ENCODE assay signal across 1 cellular context in the genomic region with DNA sequence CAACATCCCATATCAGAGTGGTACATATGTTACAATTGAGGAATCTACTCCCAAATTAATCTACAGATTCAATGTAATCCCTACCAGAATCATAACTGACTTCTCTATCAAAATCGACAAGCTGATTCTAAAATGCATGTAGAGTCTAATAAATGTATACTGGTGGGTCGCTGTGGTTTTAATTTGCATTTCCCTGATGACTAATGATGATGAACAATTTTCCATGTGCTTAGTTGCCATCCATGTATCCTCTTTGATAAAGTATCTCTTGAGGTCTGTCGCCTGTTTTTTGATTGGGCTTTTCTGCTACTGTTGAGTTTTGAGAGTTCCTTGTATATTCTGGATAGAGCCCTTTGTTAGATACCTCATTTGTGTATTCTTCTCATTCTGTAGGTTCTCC.
TF ChIP-seq lines count a peak whose summit lies in the region.

No MANE protein-coding gene starts in this region.

TF ChIP-seq in H1, 55 proteins besides CTCF, POLR2A, EP300 and RAD21:
- no peak for TF ChIP-seq EZH2 (IDR thresholded peaks at IDR 0.05; ENCODE audit: low read depth, low read length, severe bottlenecking)
- TF ChIP-seq, protein P1, sequence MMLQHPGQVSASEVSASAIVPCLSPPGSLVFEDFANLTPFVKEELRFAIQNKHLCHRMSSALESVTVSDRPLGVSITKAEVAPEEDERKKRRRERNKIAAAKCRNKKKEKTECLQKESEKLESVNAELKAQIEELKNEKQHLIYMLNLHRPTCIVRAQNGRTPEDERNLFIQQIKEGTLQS (IDR thresholded peaks at IDR 0.05; ENCODE audit: insufficient read depth, low read depth, low read length) = no peak
- TF ChIP-seq EGR1 (IDR thresholded peaks at IDR 0.05; ENCODE audit: borderline replicate concordance, low read depth, low read length) = no peak
- no peak for TF ChIP-seq TAF1 (IDR thresholded peaks at IDR 0.05; ENCODE audit: low read depth, low read length)
- no peak for TF ChIP-seq BACH1 (IDR thresholded peaks at IDR 0.05; ENCODE audit: low read length)
